In genomic region chr20:16258766-16259165, GRCh38 we compare ENCODE assay signal across 20 cellular contexts.
DNase-seq lines count a peak whose midpoint lies in the region; TF ChIP-seq lines count a peak whose summit lies in the region.
"Had no signal": no experiment of that assay in that cellular context is flagged by ENCODE, and none has a peak within 500 bp of the region (broad histone marks: within the 10 kb centered on the region; RNA-seq: fewer than 3 reads in every experiment).

No MANE protein-coding gene starts in this region.

- CTCF ChIA-PET in HEK293 (lab: Yijun Ruan, JAX): no interaction called here

- no peaks in the 10 kb centered on the region for H3K79me2 ChIP-seq in hepatocyte

- H3K4me1 ChIP-seq in HEK293 (ENCODE audit: control insufficient read depth, insufficient read depth, low read length): no peaks in the 10 kb centered on the region
- peaks cover 7% of the 10 kb centered on the region for H3K4me1 ChIP-seq in hepatocyte (ENCODE audit: insufficient read depth)
- H3K4me1 ChIP-seq: A549, BE2C had no signal

- H3K4me3 ChIP-seq in HEK293 (ENCODE audit: low read depth, low read length) (no peak overlapping the region), coronary artery (no peak overlapping the region), hepatocyte (no peak overlapping the region)
- H3K4me3 ChIP-seq: A549; BLaER1 treated with 17β-estradiol and CSF1 and Interleukin-3, amounts not matched to agents 10 nM and 100 nM; GM23248 had no signal

- H4K20me1 ChIP-seq in hepatocyte (ENCODE audit: insufficient read depth, poor library complexity, severe bottlenecking): no peaks in the 10 kb centered on the region
- H4K20me1 ChIP-seq: BLaER1 treated with 17β-estradiol and CSF1 and Interleukin-3, amounts not matched to agents 10 nM and 100 nM had no signal

- intact Hi-C loops in posterior cingulate gyrus (cut with DNase I): no loop called here

- no peaks in the 10 kb centered on the region for H3K36me3 ChIP-seq in HEK293 (ENCODE audit: control insufficient read depth in 2 of 2, insufficient read depth in 1 of 2, low read length in 2 of 2)
- H3K36me3 ChIP-seq in hepatocyte (replicated peaks; ENCODE audit: insufficient read depth, low read depth): no peaks in the 10 kb centered on the region
- H3K36me3 ChIP-seq: BE2C; BLaER1 treated with 17β-estradiol and CSF1 and Interleukin-3, amounts not matched to agents 10 nM and 100 nM had no signal

- H3K9me3 ChIP-seq in HEK293 (ENCODE audit: control insufficient read depth, insufficient read depth, low read depth, low read length): no peaks in the 10 kb centered on the region
- H3K9me3 ChIP-seq in hepatocyte (ENCODE audit: low read depth): no peaks in the 10 kb centered on the region
- H3K9me3 ChIP-seq: A549, BE2C had no signal

- DNase-seq in coronary artery (ENCODE audit: low spot score): peak; percentile 33
- DNase-seq in islet precursor cell: peak; percentile 24
- DNase-seq in posterior cingulate gyrus: no peak
- no peak for DNase-seq in DMS53 (lab: John Stamatoyannopoulos, UW)
- no peak for DNase-seq in hepatocyte (ENCODE audit: low spot score)
- DNase-seq: 8988T; ACHN; AML-193; BE2C; CD4-positive, alpha-beta T cell; CD8-positive, alpha-beta memory T cell; DMS 273 treated with DMSO at 0.1 percent for 48 hours; DMS79 treated with DMSO at 0.1 percent for 48 hours; GF-D8; GM23248; H7; HCEC 1CT had no signal

- WGBS in hepatocyte (ENCODE audit: low lambda C conversion rate, missing lambda C conversion rate): 83% methylated on average over 1 of the region's 3 CpGs

- H2AFZ ChIP-seq in hepatocyte: no peak overlapping the region
- H2AFZ ChIP-seq: GM23248 had no signal

- no peaks in the 10 kb centered on the region for H3K27me3 ChIP-seq in hepatocyte
- H3K27me3 ChIP-seq: BE2C; BLaER1 treated with 17β-estradiol and CSF1 and Interleukin-3, amounts not matched to agents 10 nM and 100 nM had no signal

- TF ChIP-seq CTCF in HEK293 (tag by site-specific recombination; IDR thresholded peaks at IDR 0.05): no peak
- no peak for TF ChIP-seq CTCF in coronary artery (IDR thresholded peaks at IDR 0.05)
- TF ChIP-seq CTCF in hepatocyte (IDR thresholded peaks at IDR 0.05; ENCODE audit: poor library complexity): no peak

- POLR2A ChIA-PET in HEK293 (lab: Yijun Ruan, JAX): no interaction called here

- H3K4me2 ChIP-seq in hepatocyte: no peak overlapping the region
- H3K4me2 ChIP-seq: A549; BLaER1 treated with 17β-estradiol and CSF1 and Interleukin-3, amounts not matched to agents 10 nM and 100 nM had no signal

- no peak overlapping the region for H3K27ac ChIP-seq in HEK293 (ENCODE audit: extremely low read depth, low read depth, low read length)
- no peak overlapping the region for H3K27ac ChIP-seq in coronary artery
- H3K27ac ChIP-seq in hepatocyte: no peak overlapping the region
- H3K27ac ChIP-seq: A549; BLaER1 treated with 17β-estradiol and CSF1 and Interleukin-3, amounts not matched to agents 10 nM and 100 nM; GM23248 had no signal

- no peaks in the 10 kb centered on the region for H3K9me2 ChIP-seq in hepatocyte (replicated peaks; ENCODE audit: insufficient read depth)

TF ChIP-seq in HEK293, 187 proteins besides CTCF, POLR2A, EP300 and RAD21:
- peak; percentile 74 for TF ChIP-seq KLF1 (tag by site-specific recombination; IDR thresholded peaks at IDR 0.05)
- TF ChIP-seq ZNF677 (tag by site-specific recombination; IDR thresholded peaks at IDR 0.05): no peak

Comparison
In these comparisons a context has a peak if more than half of its experiments do, and no peak if none do; other contexts are left out.
1. DNase-seq: peak in coronary artery (single experiment) and islet precursor cell (single experiment); none in posterior cingulate gyrus (0 of 10), DMS53 (single experiment) and hepatocyte (single experiment).